ENCODE assay signal across 8 cellular contexts in genomic region chr4:38069271-38069760, GRCh38.
DNase-seq lines count a peak whose midpoint lies in the region; ATAC-seq and TF ChIP-seq lines count a peak whose summit lies in the region.

No MANE protein-coding gene starts in this region.

- peak; percentile 57 for TF ChIP-seq CTCF in neural crest cell (conservative IDR thresholded peaks at IDR 0.05)

- peak; percentile 60 to 80 (median 71) for ATAC-seq in T-cell (replicated peaks in 1 of 4)
- ATAC-seq in HG02938 (IDR thresholded peaks at IDR 0.05; ENCODE audit: unreplicated experiment), result no peak
- no peak for ATAC-seq in HG02884 (IDR thresholded peaks at IDR 0.05; ENCODE audit: unreplicated experiment)

- DNase-seq in activated T-cell treated with anti-CD3 and anti-CD28 coated beads for 24 hours (ENCODE audit: low read depth), result peak; percentile 10
- no peak for DNase-seq in activated T-cell treated with anti-CD3 and anti-CD28 coated beads, Interleukin-2, amount 50 U/mL, for 1 hour
- DNase-seq in T-cell, result peak in 19 of 34 experiments; percentile 5 to 59 (median 17)
- DNase-seq in epithelial cell of prostate (ENCODE audit: low read depth, low spot score), result peak; percentile 59
- no peak for DNase-seq in neural crest cell (ENCODE audit: low read depth, low spot score)
- no peak for DNase-seq in GDM1 (lab: John Stamatoyannopoulos, UW)

- H3K36me3 Mint-ChIP-seq in T-cell, result peaks cover 48% of the 10 kb centered on the region
- H3K36me3 Mint-ChIP-seq in neural crest cell (ENCODE audit: low read depth), result peaks cover 15% of the 10 kb centered on the region

- H3K27ac Mint-ChIP-seq in T-cell, result no peak overlapping the region
- H3K27ac Mint-ChIP-seq in neural crest cell (ENCODE audit: unreplicated experiment), result no peak overlapping the region

- CTCF ChIA-PET in T-cell (lab: Charles Lee), result interaction anchor here (0.6 to 1.5 kb wide), 7 partner anchors 62 to 713 kb away, joined by 3 to 5 read pairs (median 3); partner anchors contain the start of gene TLR10 (in 1 of the 2)

- no peaks in the 10 kb centered on the region for H3K27me3 Mint-ChIP-seq in T-cell
- no peaks in the 10 kb centered on the region for H3K27me3 Mint-ChIP-seq in neural crest cell (ENCODE audit: low read depth)

- H3K4me1 Mint-ChIP-seq in T-cell, result peaks cover 10 to 19% (median 15%) of the 10 kb centered on the region in 3 donors
- H3K4me1 Mint-ChIP-seq in neural crest cell, result peaks cover 20% of the 10 kb centered on the region

- H3K27ac ChIP-seq in epithelial cell of prostate, result peak overlapping the region; percentile 12

- H3K4me3 Mint-ChIP-seq in T-cell (no peak overlapping the region), neural crest cell (no peak overlapping the region)

- H3K9me3 Mint-ChIP-seq in T-cell (no peaks in the 10 kb centered on the region), neural crest cell (no peaks in the 10 kb centered on the region)

- POLR2A ChIA-PET in T-cell (lab: Charles Lee), result no interaction called here

Comparison
In these comparisons a context has a peak if more than half of its experiments do, and no peak if none do; other contexts are left out.
1. DNase-seq: peak in activated T-cell treated with anti-CD3 and anti-CD28 coated beads for 24 hours (single experiment), T-cell (19 of 34) and epithelial cell of prostate (single experiment); none in activated T-cell treated with anti-CD3 and anti-CD28 coated beads, Interleukin-2, amount 50 U/mL, for 1 hour (single experiment), neural crest cell (single experiment) and GDM1 (single experiment).
2. ATAC-seq: peak in T-cell (4 of 4); none in HG02938 (single experiment) and HG02884 (single experiment).